Comparison of ENCODE assay signal across 8 cellular contexts in the genomic region with DNA sequence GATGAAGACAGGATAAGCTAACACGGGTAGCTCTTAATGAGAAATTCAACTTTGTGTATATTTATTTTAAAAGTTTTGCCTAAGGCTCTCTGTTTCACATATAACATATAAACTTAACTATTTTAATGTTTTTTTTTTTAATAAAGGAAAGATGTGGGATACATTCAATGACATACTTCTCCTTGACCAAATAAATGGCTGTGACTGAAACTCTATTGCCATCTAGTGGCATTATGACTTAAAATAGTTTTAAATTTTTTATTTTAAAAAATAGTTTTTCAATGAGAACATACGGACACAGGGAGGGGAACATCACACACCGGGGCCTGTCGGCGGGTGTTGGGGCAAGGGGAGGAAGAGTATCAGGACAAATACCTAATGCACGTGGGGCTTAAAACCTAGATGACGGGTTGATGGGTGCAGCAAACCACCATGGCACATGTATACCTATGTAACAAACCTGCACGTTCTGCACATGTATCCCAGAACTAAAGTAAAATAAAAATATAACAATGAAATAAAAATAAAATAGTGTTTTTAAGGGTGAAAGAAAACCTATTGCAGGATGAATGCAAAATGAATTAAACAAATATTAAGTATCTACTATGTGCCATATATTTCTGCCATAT.
DNase-seq lines count a peak whose midpoint lies in the region; ATAC-seq and FAIRE-seq lines count a peak whose summit lies in the region.

No MANE protein-coding gene starts in this region.

- CTCF ChIA-PET in T-cell (lab: Charles Lee), result interaction anchor here (0.6 to 2.8 kb wide), 17 partner anchors 25 to 367 kb away, joined by 3 to 18 read pairs (median 3); partner anchors contain the start of gene B3GALNT2 (in 1 of the 2)

- FAIRE-seq in TTC549 (lab: Jason Lieb, UNC), result peak; percentile 99
- FAIRE-seq in islet of Langerhans (lab: Jason Lieb, UNC), result peak; percentile 99

- no peaks in the 10 kb centered on the region; the same call in 1 of the 2 replicates for H3K9me3 ChIP-seq in MG63

- no peaks in the 10 kb centered on the region for H3K27me3 ChIP-seq in MG63

- no peaks in the 10 kb centered on the region for H3K27me3 Mint-ChIP-seq in T-cell
- H3K27me3 Mint-ChIP-seq in activated CD4-positive, alpha-beta T cell treated with anti-CD3 and anti-CD28 coated beads, Interleukin-2, amount 10 ng/mL, durations not matched to agents 24 days and 14 days, result no peaks in the 10 kb centered on the region

- peaks cover 20% of the 10 kb centered on the region for H3K36me3 Mint-ChIP-seq in T-cell
- H3K36me3 Mint-ChIP-seq in activated CD4-positive, alpha-beta T cell treated with anti-CD3 and anti-CD28 coated beads, Interleukin-2, amount 10 ng/mL, durations not matched to agents 24 days and 14 days (ENCODE audit: low read depth), result peaks cover 31% of the 10 kb centered on the region

- H3K4me3 ChIP-seq in MG63, result no peak overlapping the region

- no peak overlapping the region for H3K4me3 Mint-ChIP-seq in T-cell
- H3K4me3 Mint-ChIP-seq in activated CD4-positive, alpha-beta T cell treated with anti-CD3 and anti-CD28 coated beads, Interleukin-2, amount 10 ng/mL, durations not matched to agents 24 days and 14 days, result no peak overlapping the region

- H3K36me3 ChIP-seq in MG63, result peaks cover 5% of the 10 kb centered on the region

- POLR2A ChIA-PET in T-cell (lab: Charles Lee), result interaction anchor here in 1 of 2 donors (0.6 kb wide), 3 partner anchors 82 to 179 kb away, joined by 3 to 4 read pairs (median 4); no protein-coding TSS in a partner anchor

- DNase-seq in DMS53 (lab: John Stamatoyannopoulos, UW) (peak; percentile 72), MG63 (peak; percentile 15), T-cell (no peak), NOMO-1 treated with DMSO at 0.1 percent for 48 hours (lab: John Stamatoyannopoulos, UW; ENCODE audit: unreplicated experiment) (no peak)
- no peak for DNase-seq in activated CD4-positive, alpha-beta T cell treated with anti-CD3 and anti-CD28 coated beads, Interleukin-2, amount 10 ng/mL, durations not matched to agents 24 days and 14 days

- no peaks in the 10 kb centered on the region for H3K4me1 Mint-ChIP-seq in T-cell
- H3K4me1 Mint-ChIP-seq in activated CD4-positive, alpha-beta T cell treated with anti-CD3 and anti-CD28 coated beads, Interleukin-2, amount 10 ng/mL, durations not matched to agents 24 days and 14 days, result no peaks in the 10 kb centered on the region

- intact Hi-C loops in activated CD4-positive, alpha-beta T cell treated with anti-CD3 and anti-CD28 coated beads, Interleukin-2, amount 10 ng/mL, durations not matched to agents 24 days and 14 days (cut with micrococcal nuclease), result no loop called here

- H3K9me3 Mint-ChIP-seq in T-cell, result no peaks in the 10 kb centered on the region
- no peaks in the 10 kb centered on the region for H3K9me3 Mint-ChIP-seq in activated CD4-positive, alpha-beta T cell treated with anti-CD3 and anti-CD28 coated beads, Interleukin-2, amount 10 ng/mL, durations not matched to agents 24 days and 14 days

- ATAC-seq in T-cell (replicated peaks in 1 of 4), result no peak
- ATAC-seq in GM19035 (IDR thresholded peaks at IDR 0.05; ENCODE audit: unreplicated experiment), result no peak

- no peak overlapping the region for H3K27ac Mint-ChIP-seq in T-cell
- H3K27ac Mint-ChIP-seq in activated CD4-positive, alpha-beta T cell treated with anti-CD3 and anti-CD28 coated beads, Interleukin-2, amount 10 ng/mL, durations not matched to agents 24 days and 14 days, result no peak overlapping the region

Comparison
In these comparisons a context has a peak if more than half of its experiments do, and no peak if none do; other contexts are left out.
1. DNase-seq: peak in DMS53 (single experiment) and MG63 (single experiment); none in T-cell (0 of 34), activated CD4-positive, alpha-beta T cell treated with anti-CD3 and anti-CD28 coated beads, Interleukin-2, amount 10 ng/mL, durations not matched to agents 24 days and 14 days (single experiment) and NOMO-1 treated with DMSO at 0.1 percent for 48 hours (single experiment).